8 cellular contexts compared by ENCODE assay signal in genomic region chr5:126595486-126596083, GRCh38. TPM values are rescaled to one million over a fixed set of nuclear protein-coding genes. Genes with fewer than 3 reads are reported as not detected.
DNase-seq lines count a peak whose midpoint lies in the region; ATAC-seq and TF ChIP-seq lines count a peak whose summit lies in the region.

No MANE protein-coding gene starts in this region.

- peaks cover 15% of the 10 kb centered on the region for H3F3A ChIP-seq in GM23248 (ENCODE audit: insufficient read depth)

- CTCF ChIA-PET in BJ (lab: Yijun Ruan, JAX) = interaction anchor here (0.8 to 2.6 kb wide), 10 partner anchors 9 to 261 kb away, joined by 3 to 27 read pairs (median 4); no protein-coding TSS in a partner anchor

- DNase-seq in BJ (ENCODE audit: low read depth) (no peak), GM23248 (no peak), NCI-H128 (lab: John Stamatoyannopoulos, UW; ENCODE audit: unreplicated experiment) (no peak), NOMO-1 treated with DMSO at 0.1 percent for 48 hours (lab: John Stamatoyannopoulos, UW; ENCODE audit: unreplicated experiment) (no peak)

- peak overlapping the region; percentile 85 for H3K4me3 Mint-ChIP-seq in activated naive CD8-positive, alpha-beta T cell

- POLR2A ChIA-PET in BJ (lab: Charles Lee) = no interaction called here

- H3K27me3 Mint-ChIP-seq in activated naive CD8-positive, alpha-beta T cell = peaks cover 2% of the 10 kb centered on the region

- H2AFZ ChIP-seq in GM23248 = peak overlapping the region; percentile 93

- H3K79me2 ChIP-seq in GM23248 (ENCODE audit: insufficient read depth) = peaks cover 24% of the 10 kb centered on the region

- no peak for ATAC-seq in HG03571 (IDR thresholded peaks at IDR 0.05; ENCODE audit: unreplicated experiment)

- H3K27me3 ChIP-seq in BJ (ENCODE audit: control insufficient read depth, insufficient read depth, low read length) = no peaks in the 10 kb centered on the region
- H3K27me3 ChIP-seq in GM23248 (replicated peaks; ENCODE audit: insufficient read depth) = no peaks in the 10 kb centered on the region
- H3K27me3 ChIP-seq in liver (ENCODE audit: control insufficient read depth in 4 of 4, insufficient read depth in 4 of 4, low read length in 3 of 4) = no peaks in the 10 kb centered on the region

- peak overlapping the region; percentile 59 for H3K4me3 ChIP-seq in BJ (ENCODE audit: low read depth, low read length)
- H3K4me3 ChIP-seq in GM23248 = peak overlapping the region; percentile 85
- H3K4me3 ChIP-seq in liver (ENCODE audit: low read depth in 1 of 3, low read length in 3 of 3) = peak overlapping the region; percentile 71 to 88 (median 82)
- peak overlapping the region; percentile 66 for H3K4me3 ChIP-seq in urinary bladder (ENCODE audit: low read depth, low read length)

- H3K27ac Mint-ChIP-seq in activated naive CD8-positive, alpha-beta T cell = no peak overlapping the region

- TF ChIP-seq CTCF in BJ (IDR thresholded peaks at IDR 0.05; ENCODE audit: insufficient read depth, low read depth, low read length) (no peak), liver (IDR thresholded peaks at IDR 0.05; ENCODE audit: low read depth, low read length, missing input control) (no peak)

- H3K27ac ChIP-seq in GM23248 (peak overlapping the region; percentile 72), liver (ENCODE audit: low read depth in 1 of 2, low read length in 2 of 2) (peak overlapping the region; percentile 80 to 81), urinary bladder (ENCODE audit: low read depth) (no peak overlapping the region)

- in situ Hi-C loops in GM23248 (cut with MboI) = no loop called here

- 58 to 59% methylated on average over 22 of the region's 22 CpGs for WGBS in GM23248 (ENCODE audit: low coverage in 1 of 2, low lambda C conversion rate in 2 of 2, missing lambda C conversion rate in 2 of 2), 2 experiments
- WGBS in liver = 59% methylated on average over 22 of the region's 22 CpGs
- WGBS in urinary bladder = 60% methylated on average over 22 of the region's 22 CpGs

- H4K20me1 ChIP-seq in GM23248 (ENCODE audit: insufficient read depth) = no peaks in the 10 kb centered on the region

- H3K36me3 ChIP-seq in BJ (ENCODE audit: control insufficient read depth, insufficient read depth, low read length) = peaks cover 2% of the 10 kb centered on the region; the same call in 1 of the 2 replicates
- H3K36me3 ChIP-seq in GM23248 (ENCODE audit: low read depth) = no peaks in the 10 kb centered on the region
- H3K36me3 ChIP-seq in liver (ENCODE audit: control insufficient read depth in 4 of 4, insufficient read depth in 3 of 4, low read depth in 1 of 4, low read length in 3 of 4) = peaks cover 0 to 3% (median 0%) of the 10 kb centered on the region in 4 donors
- H3K36me3 ChIP-seq in urinary bladder (ENCODE audit: insufficient read depth) = no peaks in the 10 kb centered on the region

- H3K9me3 ChIP-seq in GM23248 (ENCODE audit: low read depth) (no peaks in the 10 kb centered on the region), liver (ENCODE audit: control insufficient read depth in 4 of 4, low read length in 3 of 4) (no peaks in the 10 kb centered on the region)

- TF ChIP-seq RAD21 in liver (IDR thresholded peaks at IDR 0.05) = no peak

- H3K4me1 ChIP-seq in GM23248 (ENCODE audit: insufficient read depth) (peaks cover 16% of the 10 kb centered on the region), liver (ENCODE audit: control insufficient read depth in 4 of 4, insufficient read depth in 4 of 4, low read length in 3 of 4) (peaks cover 0 to 27% (median 19%) of the 10 kb centered on the region in 4 donors), urinary bladder (ENCODE audit: insufficient read depth) (peaks cover 4% of the 10 kb centered on the region)

- no peaks in the 10 kb centered on the region for H3K9me3 Mint-ChIP-seq in activated naive CD8-positive, alpha-beta T cell (ENCODE audit: low read depth)

- no peaks in the 10 kb centered on the region for H3K9me2 ChIP-seq in GM23248 (ENCODE audit: insufficient read depth)

- peak overlapping the region; percentile 87 for H3K4me2 ChIP-seq in GM23248 (ENCODE audit: unreplicated experiment)

- peak overlapping the region; percentile 80 for H3K9ac ChIP-seq in GM23248
- peak overlapping the region in 1 of 2 donors; percentile 72 for H3K9ac ChIP-seq in liver (ENCODE audit: low read depth in 1 of 2, low read length in 2 of 2)

- no peaks in the 10 kb centered on the region for H3K36me3 Mint-ChIP-seq in activated naive CD8-positive, alpha-beta T cell

- H3K4me1 Mint-ChIP-seq in activated naive CD8-positive, alpha-beta T cell (ENCODE audit: low read depth) = peaks cover 16% of the 10 kb centered on the region

TF ChIP-seq in liver, 16 proteins besides CTCF, POLR2A, EP300 and RAD21:
- TF ChIP-seq HNF4G (IDR thresholded peaks at IDR 0.05) (no peak), REST (IDR thresholded peaks at IDR 0.05) (no peak), GABPA (IDR thresholded peaks at IDR 0.05 in 1 of 2, conservative IDR thresholded peaks at IDR 0.05 in 1 of 2) (no peak), ATF3 (IDR thresholded peaks at IDR 0.05) (no peak), YY1 (IDR thresholded peaks at IDR 0.05) (no peak), ZBTB33 (IDR thresholded peaks at IDR 0.05) (no peak), NR2F2 (IDR thresholded peaks at IDR 0.05) (no peak), JUND (IDR thresholded peaks at IDR 0.05) (no peak), HNF4A (conservative IDR thresholded peaks at IDR 0.05) (no peak), TAF1 (conservative IDR thresholded peaks at IDR 0.05) (no peak), RXRA (IDR thresholded peaks at IDR 0.05) (no peak), SP1 (IDR thresholded peaks at IDR 0.05) (no peak), EGR1 (IDR thresholded peaks at IDR 0.05; ENCODE audit: low read depth in 2 of 2) (no peak)

RNA-seq across cellular contexts. Expression of gene ALDH7A1, which starts 0.6 kb away (rescaled TPM):
- 81.2 and 99.9 TPM in 2 replicates for polyA plus RNA-seq in BJ (2011; rRNA removed)
- 36.6 and 39.1 TPM in 2 replicates for polyA minus RNA-seq in BJ (2011; rRNA and poly(A)+ RNA removed)
- 41.3 and 45.8 TPM in 2 replicates for total RNA-seq in GM23248 (2014; rRNA removed; shearing (Covaris generic))
- polyA plus RNA-seq in GM23248 (2016; fragmentation: Nextera tagmentation; extraction: Ambion mirVana) = 108 and 113 TPM in 2 replicates
- 10 to 100 TPM; 47.7 to 64.8 TPM for total RNA-seq in liver
- 10 to 100 TPM; 52.1 to 86.9 TPM for polyA plus RNA-seq in liver
- 73.2 TPM for total RNA-seq in urinary bladder
- polyA plus RNA-seq in urinary bladder = 45.6 TPM

RNA-seq across cellular contexts. Expression of gene PHAX, which starts 5.2 kb away (rescaled TPM):
- polyA plus RNA-seq in BJ (2011; rRNA removed) = 40.7 and 41.6 TPM in 2 replicates
- 27.9 and 29.0 TPM in 2 replicates for polyA minus RNA-seq in BJ (2011; rRNA and poly(A)+ RNA removed)
- 85.7 and 86.5 TPM in 2 replicates for total RNA-seq in GM23248 (2014; rRNA removed; shearing (Covaris generic))
- polyA plus RNA-seq in GM23248 (2016; fragmentation: Nextera tagmentation; extraction: Ambion mirVana) = 124 and 135 TPM in 2 replicates
- 10 to 100 TPM; 19.8 to 30.3 TPM for total RNA-seq in liver
- polyA plus RNA-seq in liver = 10 to 100 TPM; 10.3 to 32.6 TPM
- 47.1 TPM for total RNA-seq in urinary bladder
- 27.6 TPM for polyA plus RNA-seq in urinary bladder
